Comparison of ENCODE assay signal across 10 cellular contexts in genomic region chr2:11127791-11128190, GRCh38.
"Had no signal": no experiment of that assay in that cellular context is flagged by ENCODE, and none has a peak within 500 bp of the region (broad histone marks: within the 10 kb centered on the region; RNA-seq: fewer than 3 reads in every experiment).

No MANE protein-coding gene starts in this region.

- H3K27ac Mint-ChIP-seq: activated CD8-positive, alpha-beta memory T cell treated with anti-CD3 and anti-CD28 coated beads, Interleukin-2, amount 10 ng/mL, durations not matched to agents 7 days and 5 days; activated naive CD8-positive, alpha-beta T cell treated with anti-CD3 and anti-CD28 coated beads for 36 hours; activated T-cell treated with anti-CD3 and anti-CD28 coated beads, Interleukin-2, amount 50 U/mL, for 24 hours; stimulated activated naive B cell treated with anti-CD40 and anti-IgM and Interleukin-4, amounts not matched to agents 10 μg/mL and 1 μg/mL and 100 μg/mL, for 72 hours had no signal

- H3K4me3 Mint-ChIP-seq: activated CD8-positive, alpha-beta memory T cell treated with anti-CD3 and anti-CD28 coated beads, Interleukin-2, amount 10 ng/mL, durations not matched to agents 7 days and 5 days; activated naive CD8-positive, alpha-beta T cell treated with anti-CD3 and anti-CD28 coated beads for 36 hours; activated T-cell treated with anti-CD3 and anti-CD28 coated beads, Interleukin-2, amount 50 U/mL, for 24 hours; stimulated activated naive B cell treated with anti-CD40 and anti-IgM and Interleukin-4, amounts not matched to agents 10 μg/mL and 1 μg/mL and 100 μg/mL, for 72 hours had no signal

- H3K9me3 Mint-ChIP-seq: activated naive CD8-positive, alpha-beta T cell treated with anti-CD3 and anti-CD28 coated beads for 36 hours; activated T-cell treated with anti-CD3 and anti-CD28 coated beads, Interleukin-2, amount 50 U/mL, for 24 hours; stimulated activated naive B cell treated with anti-CD40 and anti-IgM and Interleukin-4, amounts not matched to agents 10 μg/mL and 1 μg/mL and 100 μg/mL, for 72 hours had no signal

- ATAC-seq: activated CD8-positive, alpha-beta memory T cell treated with anti-CD3 and anti-CD28 coated beads, Interleukin-2, amount 10 ng/mL, durations not matched to agents 7 days and 5 days; stimulated activated naive B cell treated with anti-CD40 and anti-IgM and Interleukin-4, amounts not matched to agents 10 μg/mL and 1 μg/mL and 100 μg/mL, for 72 hours had no signal

- DNase-seq: activated CD4-positive, alpha-beta T cell treated with anti-CD3 and anti-CD28 coated beads, Interleukin-2, amount 50 U/mL, for 4 hours; activated CD4-positive, CD25-positive, alpha-beta regulatory T cell treated with anti-CD3 and anti-CD28 coated beads, Interleukin-2, amount 50 U/mL, for 72 hours; activated CD8-positive, alpha-beta memory T cell treated with anti-CD3 and anti-CD28 coated beads, Interleukin-2, amount 10 ng/mL, durations not matched to agents 7 days and 5 days; activated effector memory CD4-positive, alpha-beta T cell treated with anti-CD3 and anti-CD28 coated beads, Interleukin-2, amount 50 U/mL, for 16 hours; activated naive CD8-positive, alpha-beta T cell treated with anti-CD3 and anti-CD28 coated beads for 36 hours; activated T-cell treated with anti-CD3 and anti-CD28 coated beads, Interleukin-2, amount 50 U/mL, for 24 hours; dorsolateral prefrontal cortex; stimulated activated naive B cell treated with anti-CD40 and anti-IgM and Interleukin-4, amounts not matched to agents 10 μg/mL and 1 μg/mL and 100 μg/mL, for 72 hours; substantia nigra; transverse colon had no signal

- H3K27me3 Mint-ChIP-seq: activated naive CD8-positive, alpha-beta T cell treated with anti-CD3 and anti-CD28 coated beads for 36 hours; activated T-cell treated with anti-CD3 and anti-CD28 coated beads, Interleukin-2, amount 50 U/mL, for 24 hours had no signal

- H3K36me3 Mint-ChIP-seq: activated CD8-positive, alpha-beta memory T cell treated with anti-CD3 and anti-CD28 coated beads, Interleukin-2, amount 10 ng/mL, durations not matched to agents 7 days and 5 days; activated naive CD8-positive, alpha-beta T cell treated with anti-CD3 and anti-CD28 coated beads for 36 hours; stimulated activated naive B cell treated with anti-CD40 and anti-IgM and Interleukin-4, amounts not matched to agents 10 μg/mL and 1 μg/mL and 100 μg/mL, for 72 hours had no signal
